ENCODE assay signal across 8 cellular contexts in genomic region chr11:7514099-7514725, GRCh38. TPM values are rescaled to one million over a fixed set of nuclear protein-coding genes. Genes with fewer than 3 reads are reported as not detected.
A peak's percentile ranks its signal among the peaks of the same experiment; 100 is the strongest.
DNase-seq lines count a peak whose midpoint lies in the region; ATAC-seq, FAIRE-seq and TF ChIP-seq lines count a peak whose summit lies in the region.

No MANE protein-coding gene starts in this region.

- peak; percentile 46 for ATAC-seq in RWPE2 (ENCODE audit: low read depth)

- TF ChIP-seq CTCF in GM13977 (IDR thresholded peaks at IDR 0.05; ENCODE audit: extremely low read depth, insufficient read depth, missing control alignments) = no peak
- TF ChIP-seq CTCF in HFF-Myc (IDR thresholded peaks at IDR 0.05; ENCODE audit: low read depth, low read length, missing control alignments) = no peak
- TF ChIP-seq CTCF in RWPE2 (IDR thresholded peaks at IDR 0.05; ENCODE audit: poor library complexity, severe bottlenecking) = no peak
- no peak for TF ChIP-seq CTCF in endothelial cell (IDR thresholded peaks at IDR 0.05; ENCODE audit: unreplicated experiment)
- no peak for TF ChIP-seq CTCF in GM10248 (IDR thresholded peaks at IDR 0.05; ENCODE audit: control extremely low read depth, extremely low read depth, low read depth, missing control alignments)

- no peaks in the 10 kb centered on the region for H3K9me3 Mint-ChIP-seq in endothelial cell (ENCODE audit: unreplicated experiment)

- no peaks in the 10 kb centered on the region for H3K4me1 ChIP-seq in RWPE2 (ENCODE audit: insufficient read depth, poor library complexity, severe bottlenecking)
- peaks cover 18 to 28% of the 10 kb centered on the region in 2 donors for H3K4me1 ChIP-seq in mucosa of rectum (ENCODE audit: control insufficient read depth in 2 of 2, insufficient read depth in 2 of 2, low read length in 2 of 2)

- DNase-seq in GM13977 (ENCODE audit: low spot score) = peak; percentile 32
- DNase-seq in HFF-Myc (ENCODE audit: extremely low read depth, low read depth) = no peak
- no peak for DNase-seq in RWPE2 (ENCODE audit: low spot score)
- peak; percentile 9 for DNase-seq in endothelial cell (ENCODE audit: low spot score)
- peak; percentile 42 for DNase-seq in urothelium cell line (ENCODE audit: low spot score)
- no peak for DNase-seq in retina
- DNase-seq in GM10248 (ENCODE audit: extremely low spot score) = no peak

- POLR2A ChIA-PET in GM10248 (lab: Yijun Ruan, JAX) = no interaction called here

- peak overlapping the region; percentile 52 for H3K4me3 ChIP-seq in HFF-Myc (replicated peaks; ENCODE audit: low read depth, low read length)
- peak overlapping the region; percentile 66 for H3K4me3 ChIP-seq in RWPE2 (ENCODE audit: severe bottlenecking)
- peak overlapping the region; percentile 89 to 94 for H3K4me3 ChIP-seq in mucosa of rectum (ENCODE audit: low read length in 2 of 2)

- in situ Hi-C loops in GM13977 (cut with MboI; ENCODE audit: low pct_unique_long_range_greater_than_20kb, low sequenced_read_pairs, unreplicated experiment) = no loop called here

- no peak overlapping the region for H3K4me3 Mint-ChIP-seq in endothelial cell (ENCODE audit: unreplicated experiment)

- H3K27me3 Mint-ChIP-seq in endothelial cell (ENCODE audit: unreplicated experiment) = peaks cover 15% of the 10 kb centered on the region

- CTCF ChIA-PET in GM10248 (lab: Yijun Ruan, JAX) = interaction anchor here (0.6 to 6.5 kb wide), 18 partner anchors 9 to 702 kb away, joined by 3 to 55 read pairs (median 4); no protein-coding TSS in a partner anchor

- no peaks in the 10 kb centered on the region for H3K36me3 Mint-ChIP-seq in endothelial cell (ENCODE audit: low read depth, unreplicated experiment)

- no peak overlapping the region for H3K27ac ChIP-seq in RWPE2 (ENCODE audit: poor library complexity, severe bottlenecking)
- peak overlapping the region; percentile 89 to 93 for H3K27ac ChIP-seq in mucosa of rectum (ENCODE audit: low read depth in 2 of 2, low read length in 2 of 2)

- H3K27ac Mint-ChIP-seq in endothelial cell (ENCODE audit: unreplicated experiment) = no peak overlapping the region

- H3K9ac ChIP-seq in mucosa of rectum (ENCODE audit: low read depth in 1 of 2, low read length in 2 of 2) = peak overlapping the region; percentile 75 to 88

- no peak for FAIRE-seq in urothelium cell line (lab: Jason Lieb, UNC)

- H3K27me3 ChIP-seq in RWPE2 (ENCODE audit: insufficient read depth, poor library complexity, severe bottlenecking) (peaks cover 16% of the 10 kb centered on the region), mucosa of rectum (ENCODE audit: control insufficient read depth in 2 of 2, insufficient read depth in 2 of 2, low read length in 2 of 2) (no peaks in the 10 kb centered on the region)

- no peaks in the 10 kb centered on the region for H3K36me3 ChIP-seq in RWPE2 (ENCODE audit: low read depth)
- no peaks in the 10 kb centered on the region for H3K36me3 ChIP-seq in mucosa of rectum (ENCODE audit: control insufficient read depth in 2 of 2, insufficient read depth in 2 of 2, low read length in 2 of 2)

- peaks cover 13% of the 10 kb centered on the region for H3K4me1 Mint-ChIP-seq in endothelial cell (ENCODE audit: unreplicated experiment)

- no peaks in the 10 kb centered on the region for H3K9me3 ChIP-seq in RWPE2 (ENCODE audit: severe bottlenecking)
- no peaks in the 10 kb centered on the region for H3K9me3 ChIP-seq in mucosa of rectum (ENCODE audit: control insufficient read depth in 2 of 2, low read length in 2 of 2)

RNA-seq across cellular contexts. Expression of gene PPFIBP2, which starts 0.4 kb away (rescaled TPM):
- total RNA-seq in endothelial cell (ENCODE audit: unreplicated experiment) = 7.3 TPM

RNA-seq across cellular contexts. Expression of gene OLFML1, which starts 28.9 kb away (rescaled TPM):
- total RNA-seq in endothelial cell (ENCODE audit: unreplicated experiment) = 0.33 TPM

Comparison
In these comparisons a context has a peak if more than half of its experiments do, and no peak if none do; other contexts are left out.
1. DNase-seq: peak in GM13977 (single experiment), endothelial cell (single experiment) and urothelium cell line (single experiment); none in HFF-Myc (single experiment), RWPE2 (single experiment), retina (single experiment) and GM10248 (single experiment).
2. Peak in every context shown above with its lines, with median percentiles within 50 percentile points of each other: H3K4me3 ChIP-seq.